In genomic region chr22:36329217-36330078, GRCh38 we compare ENCODE assay signal across 8 cellular contexts. TPM values are rescaled to one million over a fixed set of nuclear protein-coding genes. Genes with fewer than 3 reads are reported as not detected.
DNase-seq lines count a peak whose midpoint lies in the region; ATAC-seq, FAIRE-seq and TF ChIP-seq lines count a peak whose summit lies in the region.

No MANE protein-coding gene starts in this region.

- no peaks in the 10 kb centered on the region for H3K27me3 ChIP-seq in HAP-1 (ENCODE audit: low read depth)
- H3K27me3 ChIP-seq in foreskin keratinocyte, result no peaks in the 10 kb centered on the region
- no peaks in the 10 kb centered on the region for H3K27me3 ChIP-seq in parathyroid adenoma (ENCODE audit: control insufficient read depth, insufficient read depth, low read length)
- no peaks in the 10 kb centered on the region for H3K27me3 ChIP-seq in tibial artery

- peak; percentile 91 for FAIRE-seq in RCC 7860 (lab: Jason Lieb, UNC)

- peaks cover 63% of the 10 kb centered on the region for H3K36me3 ChIP-seq in HAP-1 (replicated peaks)
- H3K36me3 ChIP-seq in parathyroid adenoma (ENCODE audit: control insufficient read depth, insufficient read depth, low read length), result no peaks in the 10 kb centered on the region
- peaks cover 17 to 33% (median 23%) of the 10 kb centered on the region in 3 donors for H3K36me3 ChIP-seq in tibial artery

- H3K4me1 ChIP-seq in HAP-1, result peaks cover 5% of the 10 kb centered on the region
- H3K4me1 ChIP-seq in foreskin keratinocyte, result peaks cover 71% of the 10 kb centered on the region
- H3K4me1 ChIP-seq in parathyroid adenoma, result peaks cover 16% of the 10 kb centered on the region
- H3K4me1 ChIP-seq in tibial artery, result peaks cover 4 to 100% (median 97%) of the 10 kb centered on the region in 4 donors

- H3K9me3 ChIP-seq in HAP-1, result no peaks in the 10 kb centered on the region
- no peaks in the 10 kb centered on the region for H3K9me3 ChIP-seq in parathyroid adenoma (ENCODE audit: control insufficient read depth, low read length)
- H3K9me3 ChIP-seq in tibial artery, result no peaks in the 10 kb centered on the region

- peak; percentile 40 to 57 for DNase-seq in HAP-1 (ENCODE audit: low spot score in 2 of 2)
- peak; percentile 99 for DNase-seq in RCC 7860 (ENCODE audit: low spot score)
- peak; percentile 66 for DNase-seq in activated effector memory CD4-positive, alpha-beta T cell treated with Interleukin-2 at 50 U/mL for 16 hours
- DNase-seq in foreskin keratinocyte, result peak; percentile 99
- DNase-seq in tibial artery, result peak; percentile 66 to 91
- DNase-seq in COLO829 (ENCODE audit: low spot score), result no peak

- H3K9ac ChIP-seq in parathyroid adenoma, result no peak overlapping the region

- peak overlapping the region; percentile 80 for H3K27ac ChIP-seq in foreskin keratinocyte
- H3K27ac ChIP-seq in parathyroid adenoma, result peak overlapping the region; percentile 74
- peak overlapping the region; percentile 95 for H3K27ac ChIP-seq in tibial artery

- in situ Hi-C loops in HAP-1 (cut with MboI; ENCODE audit: low sequenced_read_pairs), result no loop called here

- peaks cover 31% of the 10 kb centered on the region for H3K79me2 ChIP-seq in parathyroid adenoma

- ATAC-seq in foreskin keratinocyte, result peak; percentile 54
- no peak for ATAC-seq in GM19455 (IDR thresholded peaks at IDR 0.05; ENCODE audit: unreplicated experiment)

- intact Hi-C loops in tibial artery (cut with DNase I; ENCODE audit: low total_unique reads), result loop anchor here (5.0 kb wide), 1 partner anchor 38 kb away; no protein-coding TSS in a partner anchor

- H3K4me3 ChIP-seq in HAP-1, result no peak overlapping the region
- H3K4me3 ChIP-seq in parathyroid adenoma (ENCODE audit: low read depth, low read length), result no peak overlapping the region
- H3K4me3 ChIP-seq in tibial artery, result peak overlapping the region; percentile 6 to 16

- TF ChIP-seq CTCF in foreskin keratinocyte (conservative IDR thresholded peaks at IDR 0.05) (no peak), parathyroid adenoma (IDR thresholded peaks at IDR 0.05) (no peak), tibial artery (IDR thresholded peaks at IDR 0.05) (no peak)

- H3K4me2 ChIP-seq in parathyroid adenoma (ENCODE audit: low read length), result no peak overlapping the region

- H2AFZ ChIP-seq in parathyroid adenoma, result no peak overlapping the region

RNA-seq across cellular contexts. Expression of gene MYH9, which starts 58.3 kb away (rescaled TPM):
- 926 and 995 TPM in 2 replicates for total RNA-seq in foreskin keratinocyte
- 295 and 315 TPM in 2 replicates for polyA plus RNA-seq in foreskin keratinocyte

Comparison
In these comparisons a context has a peak if more than half of its experiments do, and no peak if none do; other contexts are left out.
1. H3K4me3 ChIP-seq: peak in tibial artery (2 of 2); none in HAP-1 (single experiment) and parathyroid adenoma (single experiment).
2. Peak in every context shown above with its lines, with median percentiles within 50 percentile points of each other: H3K27ac ChIP-seq.